1 cellular context compared by ENCODE assay signal in the genomic region with DNA sequence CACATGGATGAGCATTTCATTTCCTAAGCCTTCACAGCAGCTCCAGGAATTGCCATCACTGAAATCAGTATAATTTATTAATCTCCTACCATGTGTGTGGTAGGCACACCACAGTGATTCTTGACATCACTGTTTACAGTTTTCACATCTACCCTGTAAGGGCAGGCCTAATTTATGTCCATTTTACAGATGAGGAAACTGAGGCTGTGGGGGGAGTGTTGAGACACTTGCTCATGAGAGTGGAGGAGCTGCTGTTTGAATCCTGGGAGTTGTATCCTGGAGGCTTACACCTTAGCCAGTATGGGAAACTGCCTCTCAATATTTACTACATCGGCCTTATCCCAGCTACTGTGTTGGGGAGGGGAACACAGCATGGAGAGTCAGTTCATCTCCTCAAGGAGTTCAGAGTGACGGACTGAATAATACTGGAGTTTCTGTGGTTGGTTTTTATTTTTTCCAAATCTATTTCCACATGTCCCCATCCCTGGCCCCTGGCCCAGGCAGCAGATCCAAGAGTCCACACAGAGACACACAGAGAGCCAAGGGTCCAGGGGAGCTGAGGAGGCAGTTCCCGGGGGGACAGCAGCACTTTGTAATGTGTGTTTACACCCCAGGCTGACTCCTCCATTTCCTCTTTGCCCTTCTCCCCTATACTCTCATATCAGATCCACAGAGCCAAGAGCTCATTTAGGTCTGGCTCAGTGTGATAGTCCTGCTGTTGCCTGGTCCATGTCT.
TF ChIP-seq lines count a peak whose summit lies in the region.

No MANE protein-coding gene starts in this region.

TF ChIP-seq in HepG2, 621 proteins besides CTCF, POLR2A, EP300 and RAD21:
- TF ChIP-seq ZNF563 (CRISPR knock-in tag; IDR thresholded peaks at IDR 0.05) (no peak), ZNF629 (CRISPR knock-in tag; conservative IDR thresholded peaks at IDR 0.05) (peak; percentile 61; the same call in 1 of the 2 replicates)
